Comparison of ENCODE assay signal across 24 cellular contexts in genomic region chr12:74899031-74899829, GRCh38.
DNase-seq lines count a peak whose midpoint lies in the region; ATAC-seq, FAIRE-seq and TF ChIP-seq lines count a peak whose summit lies in the region.
"Had no signal": no experiment of that assay in that cellular context is flagged by ENCODE, and none has a peak within 500 bp of the region (broad histone marks: within the 10 kb centered on the region; RNA-seq: fewer than 3 reads in every experiment).

No MANE protein-coding gene starts in this region.

- TF ChIP-seq CTCF in SK-N-SH (IDR thresholded peaks at IDR 0.05) (no peak), H1 (IDR thresholded peaks at IDR 0.05; ENCODE audit: control extremely low read depth in 1 of 3, insufficient read depth in 1 of 3, low read depth in 1 of 3, low read length in 3 of 3) (no peak), hepatocyte (IDR thresholded peaks at IDR 0.05; ENCODE audit: poor library complexity) (no peak)

- no peak overlapping the region for H3K4me3 Mint-ChIP-seq in stimulated activated effector memory CD8-positive, alpha-beta T cell treated with anti-CD3 and anti-CD28 coated beads, Interleukin-12 subunit alpha, Interleukin-12 subunit beta, amount 100 ng/mL, for 72 hours
- H3K4me3 Mint-ChIP-seq: HFFc6, neural progenitor cell, type B pancreatic cell, WTC11 had no signal

- no peak overlapping the region for H3K18ac ChIP-seq in H1 (ENCODE audit: extremely low read depth, low read length)

- H2BK12ac ChIP-seq in H1 (ENCODE audit: low read depth, low read length) = no peak overlapping the region

- H3K4me1 Mint-ChIP-seq in stimulated activated effector memory CD8-positive, alpha-beta T cell treated with anti-CD3 and anti-CD28 coated beads, Interleukin-12 subunit alpha, Interleukin-12 subunit beta, amount 100 ng/mL, for 72 hours = peaks cover 6% of the 10 kb centered on the region

- TF ChIP-seq EP300 in SK-N-SH (IDR thresholded peaks at IDR 0.05; ENCODE audit: borderline replicate concordance in 1 of 2, low read depth in 1 of 2, low read length in 1 of 2) = no peak
- no peak for TF ChIP-seq EP300 in H1 (IDR thresholded peaks at IDR 0.05; ENCODE audit: borderline replicate concordance in 1 of 2, low read depth in 2 of 2, low read length in 2 of 2)

- H3K27ac ChIP-seq in SK-N-SH (ENCODE audit: low read depth in 2 of 2, low read length in 1 of 2) = no peak overlapping the region
- H3K27ac ChIP-seq in H1 (ENCODE audit: low read depth, low read length) = no peak overlapping the region
- no peak overlapping the region for H3K27ac ChIP-seq in hepatocyte
- H3K27ac ChIP-seq: brain microvascular endothelial cell, esophagus muscularis mucosa, neural progenitor cell, sigmoid colon had no signal

- no peak overlapping the region for H2AK5ac ChIP-seq in H1 (ENCODE audit: low read depth, low read length)

- H4K8ac ChIP-seq in H1 (ENCODE audit: extremely low read depth, insufficient read depth, low read length) = no peak overlapping the region

- H3K79me2 ChIP-seq in SK-N-SH (ENCODE audit: insufficient read depth) (no peaks in the 10 kb centered on the region), H1 (ENCODE audit: control insufficient read depth in 1 of 2, insufficient read depth in 2 of 2, low read length in 2 of 2) (no peaks in the 10 kb centered on the region), hepatocyte (no peaks in the 10 kb centered on the region)

- H3K9me3 Mint-ChIP-seq in stimulated activated effector memory CD8-positive, alpha-beta T cell treated with anti-CD3 and anti-CD28 coated beads, Interleukin-12 subunit alpha, Interleukin-12 subunit beta, amount 100 ng/mL, for 72 hours = peaks cover 6% of the 10 kb centered on the region
- H3K9me3 Mint-ChIP-seq: HFFc6, neural progenitor cell, type B pancreatic cell, WTC11 had no signal

- FAIRE-seq in H1 (lab: Jason Lieb, UNC) = no peak
- FAIRE-seq: keratinocyte had no signal

- H4K91ac ChIP-seq in H1 (replicated peaks; ENCODE audit: insufficient read length, low read length) = no peak overlapping the region

- H3K27ac Mint-ChIP-seq in stimulated activated effector memory CD8-positive, alpha-beta T cell treated with anti-CD3 and anti-CD28 coated beads, Interleukin-12 subunit alpha, Interleukin-12 subunit beta, amount 100 ng/mL, for 72 hours = no peak overlapping the region
- H3K27ac Mint-ChIP-seq: HFFc6, neural progenitor cell, type B pancreatic cell, WTC11 had no signal

- H2AFZ ChIP-seq in SK-N-SH (ENCODE audit: low read depth) (no peak overlapping the region), H1 (ENCODE audit: low read length) (peak overlapping the region; percentile 39), hepatocyte (no peak overlapping the region)
- H2AFZ ChIP-seq: neural progenitor cell had no signal

- H3K4ac ChIP-seq in H1 (replicated peaks; ENCODE audit: insufficient read length, low read depth, low read length) = no peak overlapping the region

- H3K36me3 ChIP-seq in SK-N-SH (replicated peaks in 1 of 2; ENCODE audit: control insufficient read depth in 1 of 2, insufficient read depth in 2 of 2, low read length in 1 of 2) = no peaks in the 10 kb centered on the region
- H3K36me3 ChIP-seq in H1 (ENCODE audit: control insufficient read depth in 2 of 4, insufficient read depth in 4 of 4, low read length in 3 of 4) = no peaks in the 10 kb centered on the region
- no peaks in the 10 kb centered on the region for H3K36me3 ChIP-seq in hepatocyte (replicated peaks; ENCODE audit: insufficient read depth, low read depth)
- H3K36me3 ChIP-seq: brain microvascular endothelial cell, esophagus muscularis mucosa, neural progenitor cell, sigmoid colon had no signal

- POLR2A ChIA-PET in SK-N-SH (lab: Yijun Ruan, JAX) (no interaction called here), H1 (lab: Charles Lee; ENCODE audit: partially characterized antibody) (no interaction called here)

- TF ChIP-seq RAD21 in SK-N-SH (IDR thresholded peaks at IDR 0.05; ENCODE audit: low read length) (no peak), H1 (IDR thresholded peaks at IDR 0.05 in 1 of 2, conservative IDR thresholded peaks at IDR 0.05 in 1 of 2; ENCODE audit: low read depth in 2 of 2, low read length in 2 of 2) (no peak)

- H3K9ac ChIP-seq in SK-N-SH (no peak overlapping the region), H1 (replicated peaks in 1 of 4; ENCODE audit: extremely low read depth in 1 of 4, low read depth in 3 of 4, low read length in 3 of 4) (no peak overlapping the region)
- H3K9ac ChIP-seq: neural progenitor cell had no signal

- no peak overlapping the region for H2BK5ac ChIP-seq in H1 (ENCODE audit: low read depth, low read length)

- H3F3A ChIP-seq in SK-N-SH (replicated peaks; ENCODE audit: insufficient read depth) = no peaks in the 10 kb centered on the region

- no peaks in the 10 kb centered on the region for H3K9me2 ChIP-seq in SK-N-SH
- no peaks in the 10 kb centered on the region for H3K9me2 ChIP-seq in hepatocyte (replicated peaks; ENCODE audit: insufficient read depth)

- H3K79me1 ChIP-seq in H1 (ENCODE audit: low read depth, low read length) = no peaks in the 10 kb centered on the region

- no peaks in the 10 kb centered on the region for H3K9me3 ChIP-seq in SK-N-SH
- H3K9me3 ChIP-seq in H1 (ENCODE audit: insufficient read depth in 2 of 2, low read depth in 1 of 2, low read length in 1 of 2) = no peaks in the 10 kb centered on the region
- no peaks in the 10 kb centered on the region for H3K9me3 ChIP-seq in hepatocyte (ENCODE audit: low read depth)
- H3K9me3 ChIP-seq: esophagus muscularis mucosa, sigmoid colon had no signal

- no peaks in the 10 kb centered on the region for H3K27me3 ChIP-seq in SK-N-SH (ENCODE audit: insufficient read depth)
- H3K27me3 ChIP-seq in H1 (replicated peaks in 1 of 4; ENCODE audit: control insufficient read depth in 3 of 4, extremely low read depth in 1 of 4, insufficient read depth in 3 of 4, low read length in 3 of 4) = peaks cover 0 to 1% (median 0%) of the 10 kb centered on the region in 4 experiments; a peak in 1 of 7 replicates
- no peaks in the 10 kb centered on the region for H3K27me3 ChIP-seq in hepatocyte
- H3K27me3 ChIP-seq: brain microvascular endothelial cell, esophagus muscularis mucosa, neural progenitor cell, sigmoid colon had no signal

- no peaks in the 10 kb centered on the region for H3K23me2 ChIP-seq in H1 (ENCODE audit: low read depth, low read length)

- no peak overlapping the region for H3K14ac ChIP-seq in H1 (ENCODE audit: insufficient read length)

- no peak overlapping the region for H4K5ac ChIP-seq in H1 (ENCODE audit: insufficient read length, low read depth, low read length)

- H4K20me1 ChIP-seq in SK-N-SH (ENCODE audit: insufficient read depth) = no peaks in the 10 kb centered on the region
- H4K20me1 ChIP-seq in H1 (replicated peaks in 1 of 2; ENCODE audit: control insufficient read depth in 1 of 2, insufficient read depth in 2 of 2, low read length in 2 of 2) = no peaks in the 10 kb centered on the region
- no peaks in the 10 kb centered on the region for H4K20me1 ChIP-seq in hepatocyte (ENCODE audit: insufficient read depth, poor library complexity, severe bottlenecking)

- WGBS in SK-N-SH (ENCODE audit: low lambda C conversion rate) = 69% methylated on average over 4 of the region's 4 CpGs
- WGBS in H1 (ENCODE audit: extremely low coverage in 1 of 2, insufficient coverage in 1 of 2, insufficient read length in 1 of 2, insufficient replicate concordance in 2 of 2, low coverage in 1 of 2, low lambda C conversion rate in 2 of 2, missing lambda C conversion rate in 1 of 2), 2 experiments = 97% methylated on average over 4 of the region's 4 CpGs; no CpG with 5 or more reads in 1 of the 2 experiments
- WGBS in hepatocyte (ENCODE audit: low lambda C conversion rate, missing lambda C conversion rate) = 93% methylated on average over 4 of the region's 4 CpGs

- no peak overlapping the region for H3K56ac ChIP-seq in H1 (replicated peaks; ENCODE audit: insufficient read length, low read depth, low read length)

- H3K23ac ChIP-seq in H1 (ENCODE audit: insufficient read length) = no peak overlapping the region

- CTCF ChIA-PET in SK-N-SH (lab: Yijun Ruan, JAX) = no interaction called here
- CTCF ChIA-PET in H1 (lab: Charles Lee; ENCODE audit: partially characterized antibody) = no interaction called here

- no peak overlapping the region for H2BK20ac ChIP-seq in H1 (ENCODE audit: low read length)

- H2BK120ac ChIP-seq in H1 (replicated peaks; ENCODE audit: low read depth, low read length) = no peak overlapping the region

- no peaks in the 10 kb centered on the region for H3K36me3 Mint-ChIP-seq in stimulated activated effector memory CD8-positive, alpha-beta T cell treated with anti-CD3 and anti-CD28 coated beads, Interleukin-12 subunit alpha, Interleukin-12 subunit beta, amount 100 ng/mL, for 72 hours
- H3K36me3 Mint-ChIP-seq: neural progenitor cell, type B pancreatic cell, WTC11 had no signal

- H3K4me3 ChIP-seq in SK-N-SH (ENCODE audit: low read depth in 2 of 2, low read length in 1 of 2) (no peak overlapping the region), H1 (ENCODE audit: extremely low read depth in 1 of 4, insufficient read depth in 2 of 4, low read depth in 3 of 4, low read length in 4 of 4) (no peak overlapping the region), hepatocyte (no peak overlapping the region)
- H3K4me3 ChIP-seq: esophagus muscularis mucosa, neural progenitor cell, sigmoid colon had no signal

- DNase-seq in SK-N-SH (no peak), M059J (ENCODE audit: low read depth) (peak; percentile 37), H1 (ENCODE audit: low read depth in 1 of 2, low spot score in 2 of 2) (no peak), hepatocyte (ENCODE audit: low spot score) (no peak)
- DNase-seq in stimulated activated effector memory CD8-positive, alpha-beta T cell treated with anti-CD3 and anti-CD28 coated beads, Interleukin-12 subunit alpha, Interleukin-12 subunit beta, amount 100 ng/mL, for 72 hours (ENCODE audit: low spot score in 2 of 2) = no peak
- DNase-seq: 8988T; activated CD4-positive, alpha-beta T cell treated with anti-CD3 and anti-CD28 coated beads, Interleukin-2, amount 50 U/mL, for 4 hours; activated effector memory CD4-positive, alpha-beta T cell treated with anti-CD3 and anti-CD28 coated beads, Interleukin-2, amount 50 U/mL, for 16 hours; AML-193; brain microvascular endothelial cell; HFFc6; NCI-H1092 treated with DMSO at 0.1 percent for 48 hours; NCI-H2029; NCI-H774; sigmoid colon; T1000 had no signal

- ATAC-seq in SK-N-SH treated with all-trans-retinoic acid at 6 μM for 48 hours = no peak; the same call in 2 of the 3 replicates
- ATAC-seq in stimulated activated effector memory CD8-positive, alpha-beta T cell treated with anti-CD3 and anti-CD28 coated beads, Interleukin-12 subunit alpha, Interleukin-12 subunit beta, amount 100 ng/mL, for 72 hours = peak; percentile 56
- ATAC-seq in GM18498 (IDR thresholded peaks at IDR 0.05; ENCODE audit: unreplicated experiment) = no peak
- no peak for ATAC-seq in GM21367 (IDR thresholded peaks at IDR 0.05; ENCODE audit: unreplicated experiment)
- ATAC-seq: WTC11 had no signal

- H2BK15ac ChIP-seq in H1 (ENCODE audit: low read length) = no peak overlapping the region

- TF ChIP-seq POLR2A in H1 (IDR thresholded peaks at IDR 0.05; ENCODE audit: control extremely low read depth in 1 of 2, low read depth in 2 of 2, low read length in 2 of 2) = no peak

- H3K4me2 ChIP-seq in SK-N-SH (no peak overlapping the region), H1 (ENCODE audit: insufficient read depth in 1 of 2, low read depth in 2 of 2, low read length in 2 of 2) (no peak overlapping the region), hepatocyte (no peak overlapping the region)
- H3K4me2 ChIP-seq: neural progenitor cell had no signal

- H3K4me1 ChIP-seq in SK-N-SH (ENCODE audit: control insufficient read depth in 1 of 2, insufficient read depth in 2 of 2, low read depth in 1 of 2, low read length in 1 of 2) = no peaks in the 10 kb centered on the region
- no peaks in the 10 kb centered on the region for H3K4me1 ChIP-seq in H1 (replicated peaks in 1 of 4; ENCODE audit: control insufficient read depth in 3 of 4, insufficient read depth in 4 of 4, low read length in 3 of 4)
- peaks cover 3% of the 10 kb centered on the region for H3K4me1 ChIP-seq in hepatocyte (ENCODE audit: insufficient read depth)
- H3K4me1 ChIP-seq: esophagus muscularis mucosa, neural progenitor cell, sigmoid colon had no signal

Comparison
In these comparisons a context has a peak if more than half of its experiments do, and no peak if none do; other contexts are left out.
1. Of the 17 proteins assayed by ChIP-seq in both H1 and SK-N-SH: peak only in H1: none; only in SK-N-SH: JUND; in both: none; in neither: 16.